Comparison of ENCODE assay signal across 20 cellular contexts in the genomic region with DNA sequence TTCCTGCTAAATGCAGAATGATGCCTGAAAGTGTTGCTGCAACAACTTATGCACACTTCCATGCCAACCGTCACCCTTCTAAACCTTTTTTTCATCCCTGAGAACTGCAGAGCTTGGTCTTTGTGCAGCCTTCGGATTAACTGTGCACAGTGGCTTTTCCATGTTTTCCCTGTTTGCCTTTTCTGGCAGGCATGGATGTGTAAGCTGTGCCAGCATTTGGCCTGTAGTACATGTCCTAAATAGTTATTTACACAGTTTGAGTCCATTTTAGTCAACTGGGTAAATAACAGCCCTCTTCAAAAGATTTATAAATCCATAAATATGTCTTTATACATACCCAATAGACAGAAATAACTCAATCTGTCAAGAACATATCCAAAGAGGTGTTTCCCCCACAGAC. TPM values are rescaled to one million over a fixed set of nuclear protein-coding genes. Genes with fewer than 3 reads are reported as not detected.
DNase-seq lines count a peak whose midpoint lies in the region; ATAC-seq and TF ChIP-seq lines count a peak whose summit lies in the region.
"Had no signal": no experiment of that assay in that cellular context is flagged by ENCODE, and none has a peak within 500 bp of the region (broad histone marks: within the 10 kb centered on the region; RNA-seq: fewer than 3 reads in every experiment).

No MANE protein-coding gene starts in this region.

- ATAC-seq in right lobe of liver = peak; percentile 84 to 94 (median 94)
- no peak for ATAC-seq in HG02852 (IDR thresholded peaks at IDR 0.05; ENCODE audit: unreplicated experiment)
- no peak for ATAC-seq in HG02678 (IDR thresholded peaks at IDR 0.05; ENCODE audit: unreplicated experiment)
- ATAC-seq: SK-N-SH treated with all-trans-retinoic acid at 6 μM for 48 hours had no signal

- H3K4me3 ChIP-seq in right lobe of liver = no peak overlapping the region
- H3K4me3 ChIP-seq in sigmoid colon = no peak overlapping the region
- H3K4me3 ChIP-seq: BLaER1 treated with 17β-estradiol and CSF1 and Interleukin-3, amounts not matched to agents 10 nM and 100 nM; MG63 had no signal

- H3K27ac ChIP-seq in right lobe of liver (no peak overlapping the region), sigmoid colon (peak overlapping the region in 3 of 4 donors; percentile 33 to 99 (median 68))
- H3K27ac ChIP-seq: BLaER1 treated with 17β-estradiol and CSF1 and Interleukin-3, amounts not matched to agents 10 nM and 100 nM; HL-60 had no signal

- intact Hi-C loops in right lobe of liver (cut with DNase I) (no loop called here), sigmoid colon (cut with DNase I) (no loop called here)

- TF ChIP-seq CTCF in right lobe of liver (IDR thresholded peaks at IDR 0.05) = no peak
- no peak for TF ChIP-seq CTCF in sigmoid colon (IDR thresholded peaks at IDR 0.05)
- no peak for TF ChIP-seq CTCF in GM10266 (IDR thresholded peaks at IDR 0.05; ENCODE audit: control insufficient read depth, insufficient read depth, low read depth, missing control alignments)

- WGBS in right lobe of liver (ENCODE audit: insufficient coverage, low coverage, low lambda C conversion rate, missing lambda C conversion rate) = 29% methylated on average over 2 of the region's 2 CpGs
- 67 to 71% methylated on average over 2 of the region's 2 CpGs for WGBS in sigmoid colon, 2 donors

- H3K27me3 ChIP-seq in right lobe of liver = no peaks in the 10 kb centered on the region
- H3K27me3 ChIP-seq in sigmoid colon = no peaks in the 10 kb centered on the region
- H3K27me3 ChIP-seq: BLaER1 treated with 17β-estradiol and CSF1 and Interleukin-3, amounts not matched to agents 10 nM and 100 nM; MG63 had no signal

- TF ChIP-seq EP300 in sigmoid colon (IDR thresholded peaks at IDR 0.05) = no peak

- peaks cover 0 to 15% (median 4%) of the 10 kb centered on the region in 4 donors for H3K4me1 ChIP-seq in right lobe of liver
- peaks cover 0 to 100% (median 96%) of the 10 kb centered on the region in 4 donors for H3K4me1 ChIP-seq in sigmoid colon
- H3K4me1 ChIP-seq: BLaER1 treated with 17β-estradiol and CSF1 and Interleukin-3, amounts not matched to agents 10 nM and 100 nM had no signal

- TF ChIP-seq POLR2A in right lobe of liver (IDR thresholded peaks at IDR 0.05) = no peak
- TF ChIP-seq POLR2A in sigmoid colon (IDR thresholded peaks at IDR 0.05) = no peak

- no peaks in the 10 kb centered on the region for H3K9me3 ChIP-seq in right lobe of liver
- no peaks in the 10 kb centered on the region for H3K9me3 ChIP-seq in sigmoid colon
- H3K9me3 ChIP-seq: BLaER1 treated with 17β-estradiol and CSF1 and Interleukin-3, amounts not matched to agents 10 nM and 100 nM; MG63 had no signal

- H3K36me3 ChIP-seq in right lobe of liver = no peaks in the 10 kb centered on the region
- peaks cover 0 to 43% (median 5%) of the 10 kb centered on the region in 4 donors for H3K36me3 ChIP-seq in sigmoid colon
- H3K36me3 ChIP-seq: BLaER1 treated with 17β-estradiol and CSF1 and Interleukin-3, amounts not matched to agents 10 nM and 100 nM; MG63 had no signal

- peak in 2 of 3 experiments; percentile 29 to 75 for DNase-seq in NCI-H1417 (lab: John Stamatoyannopoulos, UW)
- DNase-seq in NCI-H1417 treated with DMSO at 0.1 percent for 48 hours (lab: John Stamatoyannopoulos, UW) = no peak
- DNase-seq in NCI-H2227 (lab: John Stamatoyannopoulos, UW; ENCODE audit: unreplicated experiment) = peak; percentile 18
- peak in 1 of 3 donors; percentile 64 for DNase-seq in right lobe of liver
- DNase-seq in sigmoid colon = no peak
- no peak for DNase-seq in GM10266 (ENCODE audit: extremely low spot score)
- DNase-seq: 8988T, EL, H9, KG1, MG63, NCI-H1105 treated with DMSO at 0.1 percent for 48 hours, NCI-H2029, NCI-H2171 treated with DMSO at 0.1 percent for 48 hours, NCI-H526 treated with DMSO at 0.1 percent for 48 hours had no signal

RNA-seq across cellular contexts. Expression of a gene that starts 31.5 kb away (rescaled TPM):
- total RNA-seq in right lobe of liver (1 to 10 TPM; 3.1 to 8.8 (median 4.2) TPM), sigmoid colon (100 to 1,000 TPM; 108 to 144 (median 128) TPM)
- 10 to 100 TPM in 1 of 3 donors, 1 to 10 TPM in 2; 2.8 to 14.2 (median 7.8) TPM for polyA plus RNA-seq in sigmoid colon

Comparison
In these comparisons a context has a peak if more than half of its experiments do, and no peak if none do; other contexts are left out.
1. DNase-seq: peak in NCI-H1417 (2 of 3) and NCI-H2227 (single experiment); none in NCI-H1417 treated with DMSO at 0.1 percent for 48 hours (single experiment), sigmoid colon (single experiment) and GM10266 (single experiment).
2. ATAC-seq: peak in right lobe of liver (4 of 4); none in HG02852 (single experiment) and HG02678 (single experiment).
3. H3K27ac ChIP-seq: peak in sigmoid colon (3 of 4); none in right lobe of liver (0 of 3).
4. RNA of a gene that starts 31.5 kb away (total RNA-seq): 108 to 144 TPM in sigmoid colon; 3.1 to 8.8 TPM in right lobe of liver; every median in the first group is over 10 times any median in the second.